34 cellular contexts compared by ENCODE assay signal in the genomic region with DNA sequence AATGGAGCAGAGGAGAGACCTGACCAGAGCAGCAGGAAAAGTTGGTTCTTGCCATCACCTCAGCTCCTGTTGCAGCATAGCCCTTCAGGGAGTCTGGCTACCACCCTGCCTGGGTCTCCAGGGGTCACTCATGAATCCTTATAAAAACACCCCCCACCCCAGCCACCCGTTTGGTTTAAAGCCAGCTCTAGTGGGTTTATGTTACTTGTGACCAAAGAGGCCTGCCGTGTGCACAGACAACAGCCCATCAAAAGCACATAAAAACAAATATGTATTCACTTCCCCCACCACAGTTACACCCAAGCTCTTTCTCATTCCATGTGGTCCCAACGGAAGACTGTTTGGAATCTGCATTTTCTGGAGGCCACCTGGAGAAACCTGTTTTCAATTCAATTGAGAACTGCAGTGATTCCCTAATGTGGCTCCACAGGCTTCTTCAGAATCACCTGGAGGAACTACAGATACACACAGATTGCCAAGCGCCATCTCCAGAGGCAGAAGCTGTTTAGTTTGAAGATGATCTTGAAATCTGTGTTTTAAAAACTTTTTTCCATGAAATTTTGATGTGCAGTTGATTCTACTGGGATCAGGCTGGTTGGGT. TPM values are rescaled to one million over a fixed set of nuclear protein-coding genes. Genes with fewer than 3 reads are reported as not detected.
"Had no signal": no experiment of that assay in that cellular context is flagged by ENCODE, and none has a peak within 500 bp of the region (broad histone marks: within the 10 kb centered on the region; RNA-seq: fewer than 3 reads in every experiment).

No MANE protein-coding gene starts in this region.

- H3K36me3 ChIP-seq: colonic mucosa, esophagus muscularis mucosa, gastroesophageal sphincter, heart left ventricle, left lung, pancreas, prostate gland, right atrium auricular region, stomach, thyroid gland, vagina had no signal

- H3K27ac ChIP-seq: colonic mucosa, esophagus muscularis mucosa, foreskin keratinocyte, gastroesophageal sphincter, heart left ventricle, left lung, pancreas, prostate gland, right atrium auricular region, stomach, thyroid gland, vagina had no signal

- H3K9me3 ChIP-seq: colonic mucosa, esophagus muscularis mucosa, gastroesophageal sphincter, heart left ventricle, left lung, pancreas, prostate gland, right atrium auricular region, stomach, thyroid gland, vagina had no signal

- FAIRE-seq: pancreas had no signal

- H3K4me1 ChIP-seq: foreskin keratinocyte had no signal

- H3K4me3 ChIP-seq: colonic mucosa, esophagus muscularis mucosa, gastroesophageal sphincter, heart left ventricle, left lung, pancreas, prostate gland, right atrium auricular region, stomach, thyroid gland, vagina had no signal

- H3K27me3 ChIP-seq: vagina had no signal

- ATAC-seq: foreskin keratinocyte; gastroesophageal sphincter; heart left ventricle; left cardiac atrium; naive thymus-derived CD8-positive, alpha-beta T cell; pancreas; sciatic nerve; stimulated activated effector memory CD8-positive, alpha-beta T cell treated with anti-CD3 and anti-CD28 coated beads, Interleukin-12 subunit alpha, Interleukin-12 subunit beta, amount 100 ng/mL, for 72 hours had no signal

- DNase-seq: colonic mucosa; effector CD8-positive, alpha-beta T cell; endodermal cell; foreskin keratinocyte; heart left ventricle; hippocampal formation; left cardiac atrium; left lung; mesenchymal stem cell; naive thymus-derived CD8-positive, alpha-beta T cell; nephron progenitor cell; occipital lobe; pancreas; stimulated activated CD4-positive, alpha-beta T cell treated with anti-CD3 and anti-CD28 coated beads, Interleukin-2, amount 100 ng/mL, for 24 hours; stimulated activated CD4-positive, alpha-beta T cell treated with anti-CD3 and anti-CD28 coated beads, Interleukin-4, amount 100 ng/mL, for 24 hours; stimulated activated naive CD4-positive, alpha-beta T cell treated with Interleukin-2 at 50 U/mL for 16 hours; stomach; trophoblast cell had no signal

RNA-seq across cellular contexts. Expression of a gene that starts 13.8 kb away (rescaled TPM):
- total RNA-seq: endothelial cell of umbilical vein; gastroesophageal sphincter; heart left ventricle; left cardiac atrium; left lung; lower leg skin; lung microvascular endothelial cell; naive thymus-derived CD8-positive, alpha-beta T cell; occipital lobe; right atrium auricular region; skeletal muscle tissue; stomach; subcutaneous adipose tissue; temporal lobe; thyroid gland; ureter had no signal
- polyA plus RNA-seq: endothelial cell of umbilical vein; heart left ventricle; naive thymus-derived CD8-positive, alpha-beta T cell; stomach had no signal

RNA-seq across cellular contexts. Expression of a gene that starts 13.8 kb away (rescaled TPM):
- total RNA-seq: colonic mucosa; endothelial cell of umbilical vein; esophagus muscularis mucosa; fibroblast of lung; left cardiac atrium; left lung; lower leg skin; lung microvascular endothelial cell; naive thymus-derived CD8-positive, alpha-beta T cell; right atrium auricular region; sciatic nerve; skeletal muscle tissue; stomach; subcutaneous adipose tissue; thyroid gland; ureter had no signal
- polyA plus RNA-seq: fibroblast of lung; heart left ventricle; naive thymus-derived CD8-positive, alpha-beta T cell; pancreas had no signal
